Comparison of ENCODE assay signal across 2 cellular contexts in the genomic region with DNA sequence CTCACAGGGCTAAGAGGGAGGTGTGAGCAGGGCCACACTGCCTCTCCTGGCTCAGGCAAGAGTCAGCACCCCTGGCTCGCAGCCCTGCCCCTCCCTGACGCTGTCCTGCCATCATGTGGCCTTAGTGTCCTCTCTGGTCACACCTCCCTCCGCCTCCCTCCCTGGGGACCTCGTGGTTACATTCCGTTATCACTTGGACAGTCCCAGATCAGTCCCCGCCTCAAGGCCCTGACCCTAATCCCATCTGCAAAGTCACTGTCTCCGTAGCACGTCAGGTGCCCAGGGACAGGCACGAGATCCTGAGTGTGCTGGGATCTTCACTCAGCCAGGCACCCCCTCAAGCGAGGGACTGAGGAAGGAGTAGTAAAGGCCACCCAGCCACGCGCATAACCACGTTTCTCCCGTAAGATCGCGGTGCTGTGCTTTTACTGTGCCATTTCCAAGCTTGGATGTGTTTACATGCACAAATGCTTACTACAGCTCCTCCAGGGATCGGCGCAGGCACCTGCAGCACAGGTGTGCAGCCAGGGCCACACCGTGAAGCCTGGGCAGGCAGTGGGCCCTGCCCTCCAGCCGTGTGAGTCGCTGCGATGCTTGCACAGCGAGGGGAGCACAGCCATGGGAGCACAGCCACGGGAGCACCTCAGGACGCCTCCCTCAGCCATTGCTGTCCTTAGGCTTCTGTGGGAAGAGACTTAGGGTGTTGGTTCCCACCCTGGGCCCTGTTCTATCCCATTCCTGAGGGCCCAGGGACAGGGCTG.
TF ChIP-seq lines count a peak whose summit lies in the region.

No MANE protein-coding gene starts in this region.

TF ChIP-seq in HCT116, 20 proteins besides CTCF, POLR2A, EP300 and RAD21:
- TF ChIP-seq EZH2 (IDR thresholded peaks at IDR 0.05) (no peak), EGR1 (IDR thresholded peaks at IDR 0.05; ENCODE audit: low read depth) (no peak), ATF3 (IDR thresholded peaks at IDR 0.05) (no peak), JUND (IDR thresholded peaks at IDR 0.05) (no peak), TCF7L2 (IDR thresholded peaks at IDR 0.05; ENCODE audit: borderline replicate concordance, extremely low read depth, insufficient read depth, insufficient read length) (no peak), CBX3 (IDR thresholded peaks at IDR 0.05; ENCODE audit: low read depth) (no peak), POLR2AphosphoS5 (IDR thresholded peaks at IDR 0.05; ENCODE audit: low read depth, low read length) (no peak), EZH2phosphoT487 (IDR thresholded peaks at IDR 0.05; ENCODE audit: borderline replicate concordance) (no peak), FOSL1 (IDR thresholded peaks at IDR 0.05; ENCODE audit: low read depth) (no peak), ZNF274 (IDR thresholded peaks at IDR 0.05; ENCODE audit: low read depth, low read length) (no peak), SRF (IDR thresholded peaks at IDR 0.05; ENCODE audit: low read depth) (no peak), CEBPB (IDR thresholded peaks at IDR 0.05; ENCODE audit: low read depth) (no peak), YY1 (IDR thresholded peaks at IDR 0.05; ENCODE audit: extremely low read depth, insufficient replicate concordance, low read depth, low read length) (no peak), SP1 (IDR thresholded peaks at IDR 0.05; ENCODE audit: low read depth) (no peak), ELF1 (IDR thresholded peaks at IDR 0.05; ENCODE audit: borderline replicate concordance, low read depth) (no peak)
- TF ChIP-seq, protein P1, sequence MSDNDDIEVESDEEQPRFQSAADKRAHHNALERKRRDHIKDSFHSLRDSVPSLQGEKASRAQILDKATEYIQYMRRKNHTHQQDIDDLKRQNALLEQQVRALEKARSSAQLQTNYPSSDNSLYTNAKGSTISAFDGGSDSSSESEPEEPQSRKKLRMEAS (IDR thresholded peaks at IDR 0.05): no peak

TF ChIP-seq in H1, 55 proteins besides CTCF, POLR2A, EP300 and RAD21:
- no peak for TF ChIP-seq JUND (IDR thresholded peaks at IDR 0.05; ENCODE audit: low read length)
- TF ChIP-seq CBX5 (IDR thresholded peaks at IDR 0.05; ENCODE audit: low read depth, low read length): no peak
- TF ChIP-seq SAP30 (IDR thresholded peaks at IDR 0.05; ENCODE audit: insufficient read depth, insufficient replicate concordance, low read length): no peak
- no peak for TF ChIP-seq CTBP2 (IDR thresholded peaks at IDR 0.05; ENCODE audit: borderline replicate concordance, insufficient read depth, insufficient read length, low read length)
- TF ChIP-seq SIN3A (conservative IDR thresholded peaks at IDR 0.05 in 1 of 2, IDR thresholded peaks at IDR 0.05 in 1 of 2; ENCODE audit: low read depth in 1 of 2, low read length in 2 of 2): no peak
- no peak for TF ChIP-seq POU5F1 (IDR thresholded peaks at IDR 0.05; ENCODE audit: low read depth, low read length)
- TF ChIP-seq, protein P2, sequence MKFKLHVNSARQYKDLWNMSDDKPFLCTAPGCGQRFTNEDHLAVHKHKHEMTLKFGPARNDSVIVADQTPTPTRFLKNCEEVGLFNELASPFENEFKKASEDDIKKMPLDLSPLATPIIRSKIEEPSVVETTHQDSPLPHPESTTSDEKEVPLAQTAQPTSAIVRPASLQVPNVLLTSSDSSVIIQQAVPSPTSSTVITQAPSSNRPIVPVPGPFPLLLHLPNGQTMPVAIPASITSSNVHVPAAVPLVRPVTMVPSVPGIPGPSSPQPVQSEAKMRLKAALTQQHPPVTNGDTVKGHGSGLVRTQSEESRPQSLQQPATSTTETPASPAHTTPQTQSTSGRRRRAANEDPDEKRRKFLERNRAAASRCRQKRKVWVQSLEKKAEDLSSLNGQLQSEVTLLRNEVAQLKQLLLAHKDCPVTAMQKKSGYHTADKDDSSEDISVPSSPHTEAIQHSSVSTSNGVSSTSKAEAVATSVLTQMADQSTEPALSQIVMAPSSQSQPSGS (IDR thresholded peaks at IDR 0.05; ENCODE audit: low read length): no peak
- no peak for TF ChIP-seq RFX5 (IDR thresholded peaks at IDR 0.05; ENCODE audit: borderline replicate concordance, low read depth, low read length)
- TF ChIP-seq KDM4A (IDR thresholded peaks at IDR 0.05; ENCODE audit: low read depth, low read length, severe bottlenecking): no peak
- TF ChIP-seq ASH2L (IDR thresholded peaks at IDR 0.05; ENCODE audit: low read length): no peak
- no peak for TF ChIP-seq MAFK (IDR thresholded peaks at IDR 0.05; ENCODE audit: low read depth, low read length)
- no peak for TF ChIP-seq CHD2 (IDR thresholded peaks at IDR 0.05; ENCODE audit: low read length)
- TF ChIP-seq TEAD4 (IDR thresholded peaks at IDR 0.05; ENCODE audit: low read depth, low read length): no peak
- TF ChIP-seq, protein P3, sequence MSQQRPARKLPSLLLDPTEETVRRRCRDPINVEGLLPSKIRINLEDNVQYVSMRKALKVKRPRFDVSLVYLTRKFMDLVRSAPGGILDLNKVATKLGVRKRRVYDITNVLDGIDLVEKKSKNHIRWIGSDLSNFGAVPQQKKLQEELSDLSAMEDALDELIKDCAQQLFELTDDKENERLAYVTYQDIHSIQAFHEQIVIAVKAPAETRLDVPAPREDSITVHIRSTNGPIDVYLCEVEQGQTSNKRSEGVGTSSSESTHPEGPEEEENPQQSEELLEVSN (IDR thresholded peaks at IDR 0.05): no peak
- no peak for TF ChIP-seq YY1 (IDR thresholded peaks at IDR 0.05; ENCODE audit: low read depth, low read length)
- no peak for TF ChIP-seq TCF12 (IDR thresholded peaks at IDR 0.05; ENCODE audit: low read depth, low read length)
- TF ChIP-seq ATF3 (IDR thresholded peaks at IDR 0.05; ENCODE audit: insufficient read depth, low read depth, low read length): no peak
- TF ChIP-seq HDAC6 (IDR thresholded peaks at IDR 0.05; ENCODE audit: low read depth, low read length): no peak
TF ChIP-seq in H1: peak in this region for 0.
